Comparison of ENCODE assay signal across 16 cellular contexts in the genomic region with DNA sequence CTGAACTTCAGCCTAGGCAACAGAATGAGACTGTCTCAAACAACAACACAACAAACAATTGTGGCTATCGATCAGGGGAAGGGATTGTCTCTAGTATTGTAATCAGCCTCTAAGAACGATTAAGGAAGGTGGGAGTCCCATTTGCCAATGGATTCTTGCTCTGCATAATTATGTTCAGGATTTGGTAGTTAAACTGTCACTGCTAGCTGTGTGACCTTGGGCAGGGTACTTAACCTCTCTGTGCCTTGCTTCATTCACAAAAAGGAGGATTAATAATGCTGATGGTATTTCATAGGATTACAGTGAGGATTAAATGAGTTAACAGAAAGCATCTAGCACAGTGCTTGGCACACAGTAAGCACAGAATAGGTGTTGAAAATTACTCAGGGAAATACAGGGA. TPM values are rescaled to one million over a fixed set of nuclear protein-coding genes. Genes with fewer than 3 reads are reported as not detected.
A peak's percentile ranks its signal among the peaks of the same experiment; 100 is the strongest.
DNase-seq lines count a peak whose midpoint lies in the region; ATAC-seq, FAIRE-seq and TF ChIP-seq lines count a peak whose summit lies in the region.
"Had no signal": no experiment of that assay in that cellular context is flagged by ENCODE, and none has a peak within 500 bp of the region (broad histone marks: within the 10 kb centered on the region; RNA-seq: fewer than 3 reads in every experiment).

No MANE protein-coding gene starts in this region.

- H3K4me3 Mint-ChIP-seq in glutamatergic neuron (ENCODE audit: unreplicated experiment) (no peak overlapping the region), Caco-2 (ENCODE audit: unreplicated experiment) (no peak overlapping the region)
- H3K4me3 Mint-ChIP-seq: CD4-positive, alpha-beta T cell; H9 had no signal

- SMC1A ChIA-PET in GM12878 (lab: Charles Lee; ENCODE audit: uncharacterized antibody, unreplicated experiment): interaction anchor here (0.9 to 4.5 kb wide), 6 partner anchors 77 to 432 kb away, joined by 3 to 77 read pairs (median 8); no protein-coding TSS in a partner anchor

- no peak overlapping the region for H3K27ac ChIP-seq in A549
- H3K27ac ChIP-seq in GM12878 (ENCODE audit: control insufficient read depth, insufficient read depth): no peak overlapping the region
- no peak overlapping the region for H3K27ac ChIP-seq in smooth muscle cell (ENCODE audit: low read depth)
- H3K27ac ChIP-seq: C4-2B had no signal

- H3K36me3 Mint-ChIP-seq in glutamatergic neuron (ENCODE audit: unreplicated experiment) (no peaks in the 10 kb centered on the region), Caco-2 (ENCODE audit: insufficient read depth, unreplicated experiment) (peaks cover 4% of the 10 kb centered on the region)

- no peak for TF ChIP-seq EP300 in A549 (IDR thresholded peaks at IDR 0.05)
- no peak for TF ChIP-seq EP300 in GM12878 (IDR thresholded peaks at IDR 0.05; ENCODE audit: borderline replicate concordance in 1 of 2, control insufficient read depth in 1 of 2, low read depth in 2 of 2, low read length in 2 of 2)

- no peak overlapping the region for H3K4me3 ChIP-seq in A549
- H3K4me3 ChIP-seq in GM12878: no peak overlapping the region
- H3K4me3 ChIP-seq in smooth muscle cell: no peak overlapping the region
- no peak overlapping the region for H3K4me3 ChIP-seq in Caco-2 (ENCODE audit: low read depth, low read length)

- CTCF ChIA-PET in A549 (lab: Yijun Ruan, JAX) (interaction anchor here (2.3 to 12.0 kb wide), 4 partner anchors 32 to 601 kb away, joined by 6 to 205 read pairs (median 18); no protein-coding TSS in a partner anchor), GM12878 (lab: Yijun Ruan, JAX) (interaction anchor here (1.5 to 6.4 kb wide), 8 partner anchors 9 to 598 kb away, joined by 3 to 114 read pairs (median 12); no protein-coding TSS in a partner anchor), Caco-2 (lab: Charles Lee) (interaction anchor here (1.4 kb wide), 1 partner anchor 172 kb away, joined by 5 read pairs; no protein-coding TSS in a partner anchor)

- ATAC-seq in A549 (no peak), GM12878 (no peak)

- 23% methylated on average over 2 of the region's 2 CpGs for WGBS in A549 (ENCODE audit: missing lambda C conversion rate)
- WGBS in GM12878 (ENCODE audit: insufficient coverage, insufficient replicate concordance, low lambda C conversion rate, missing lambda C conversion rate): 57% methylated on average over 2 of the region's 2 CpGs
- WGBS in smooth muscle cell (ENCODE audit: low lambda C conversion rate): 81% methylated on average over 2 of the region's 2 CpGs

- in situ Hi-C loops in GM12878 (cut with MboI): loop anchor here (5.0 to 10.0 kb wide), 2 partner anchors 171 to 593 kb away; no protein-coding TSS in a partner anchor

- peak overlapping the region; percentile 8 for H3K27ac Mint-ChIP-seq in glutamatergic neuron (ENCODE audit: unreplicated experiment)
- H3K27ac Mint-ChIP-seq in Caco-2 (ENCODE audit: unreplicated experiment): no peak overlapping the region
- H3K27ac Mint-ChIP-seq: CD4-positive, alpha-beta T cell; H9 had no signal

- intact Hi-C loops in GM12878 (cut with micrococcal nuclease; ENCODE audit: unreplicated experiment) (loop anchor here (5.0 kb wide), 2 partner anchors 66 to 116 kb away; partner anchors contain the start of gene SLC39A11), Caco-2 (cut with micrococcal nuclease; ENCODE audit: unreplicated experiment) (no loop called here)

- H3K27me3 ChIP-seq in GM12878 (replicated peaks in 1 of 2; ENCODE audit: control insufficient read depth in 2 of 2, insufficient read depth in 2 of 2, low read length in 1 of 2): no peaks in the 10 kb centered on the region
- peaks cover 15% of the 10 kb centered on the region for H3K27me3 ChIP-seq in smooth muscle cell (ENCODE audit: low read depth)
- H3K27me3 ChIP-seq in Caco-2 (replicated peaks; ENCODE audit: control insufficient read depth, insufficient read depth, low read length): peaks cover 2% of the 10 kb centered on the region; the same call in 1 of the 2 replicates

- H4K20me1 ChIP-seq in GM12878 (ENCODE audit: control insufficient read depth, insufficient read depth): no peaks in the 10 kb centered on the region
- no peaks in the 10 kb centered on the region for H4K20me1 ChIP-seq in smooth muscle cell (ENCODE audit: low read depth)

- no peak overlapping the region for H3K4me2 ChIP-seq in A549
- H3K4me2 ChIP-seq in GM12878 (ENCODE audit: control insufficient read depth, insufficient read depth): no peak overlapping the region
- H3K4me2 ChIP-seq in smooth muscle cell: no peak overlapping the region

- H3K9me3 ChIP-seq in A549: no peaks in the 10 kb centered on the region
- H3K9me3 ChIP-seq in GM12878 (replicated peaks; ENCODE audit: control insufficient read depth, insufficient read depth, low read length): no peaks in the 10 kb centered on the region
- no peaks in the 10 kb centered on the region for H3K9me3 ChIP-seq in smooth muscle cell (replicated peaks; ENCODE audit: low read depth)
- H3K9me3 ChIP-seq in Caco-2: no peaks in the 10 kb centered on the region

- POLR2A ChIA-PET in A549 (lab: Yijun Ruan, JAX) (no interaction called here), GM12878 (lab: Charles Lee) (interaction anchor here (2.7 kb wide), 1 partner anchor 9 kb away, joined by 19 read pairs; no protein-coding TSS in a partner anchor), Caco-2 (lab: Charles Lee) (no interaction called here)

- no peak overlapping the region for H2AFZ ChIP-seq in GM12878 (ENCODE audit: control insufficient read depth, low read depth, low read length)
- no peak overlapping the region for H2AFZ ChIP-seq in smooth muscle cell (ENCODE audit: low read depth)

- RAD21 ChIA-PET in GM12878 (lab: Charles Lee; ENCODE audit: unreplicated experiment): interaction anchor here (0.9 to 4.4 kb wide), 4 partner anchors 8 to 431 kb away, joined by 4 to 85 read pairs (median 68); partner anchors contain the start of gene SSTR2

- H3K36me3 ChIP-seq in GM12878 (ENCODE audit: control insufficient read depth in 2 of 2, insufficient read depth in 2 of 2, low read length in 1 of 2) (no peaks in the 10 kb centered on the region), smooth muscle cell (ENCODE audit: low read depth) (no peaks in the 10 kb centered on the region), Caco-2 (ENCODE audit: control insufficient read depth, insufficient read depth, low read length) (no peaks in the 10 kb centered on the region)

- FAIRE-seq in A549 (lab: Jason Lieb, UNC): no peak
- peak; percentile 32 for FAIRE-seq in D721Med (lab: Jason Lieb, UNC)
- FAIRE-seq in GM12878 (lab: Jason Lieb, UNC): peak; percentile 27
- FAIRE-seq: A204.1 had no signal

- DNase-seq in A549 (ENCODE audit: low read depth in 1 of 2, low spot score in 1 of 2): no peak
- no peak for DNase-seq in D721Med (ENCODE audit: insufficient read length, low spot score)
- no peak for DNase-seq in GM12878 (ENCODE audit: low read depth, low spot score)
- no peak for DNase-seq in glutamatergic neuron
- no peak for DNase-seq in NCI-H345 (lab: John Stamatoyannopoulos, UW)
- no peak for DNase-seq in smooth muscle cell (lab: John Stamatoyannopoulos, UW; ENCODE audit: unreplicated experiment)
- no peak for DNase-seq in Caco-2
- DNase-seq: AML-193; CD4-positive, alpha-beta T cell; GF-D8; GOT3; H9 had no signal

- TF ChIP-seq CTCF in A549 (IDR thresholded peaks at IDR 0.05): no peak
- no peak for TF ChIP-seq CTCF in D721Med (IDR thresholded peaks at IDR 0.05; ENCODE audit: insufficient read depth, missing control alignments)
- TF ChIP-seq CTCF in GM12878 (IDR thresholded peaks at IDR 0.05 in 2 of 3, conservative IDR thresholded peaks at IDR 0.05 in 1 of 3; ENCODE audit: control insufficient read depth in 2 of 3, extremely low read depth in 1 of 3, insufficient read depth in 1 of 3, low read depth in 3 of 3, low read length in 3 of 3): no peak
- no peak for TF ChIP-seq CTCF in glutamatergic neuron (IDR thresholded peaks at IDR 0.05; ENCODE audit: partially characterized antibody, unreplicated experiment)
- TF ChIP-seq CTCF in smooth muscle cell (IDR thresholded peaks at IDR 0.05; ENCODE audit: borderline replicate concordance, insufficient read depth, poor library complexity, severe bottlenecking): no peak
- no peak for TF ChIP-seq CTCF in Caco-2 (IDR thresholded peaks at IDR 0.05; ENCODE audit: insufficient read depth in 1 of 2, low read depth in 1 of 2, low read length in 1 of 2, severe bottlenecking in 1 of 2, unreplicated experiment in 1 of 2)

- peaks cover 2% of the 10 kb centered on the region for H3K27me3 Mint-ChIP-seq in glutamatergic neuron (ENCODE audit: unreplicated experiment)
- no peaks in the 10 kb centered on the region for H3K27me3 Mint-ChIP-seq in Caco-2 (ENCODE audit: insufficient read depth, unreplicated experiment)

- no peak for TF ChIP-seq POLR2A in A549 (IDR thresholded peaks at IDR 0.05; ENCODE audit: low read length)
- no peak for TF ChIP-seq POLR2A in GM12878 (IDR thresholded peaks at IDR 0.05; ENCODE audit: low read depth, low read length)

- H3K4me1 Mint-ChIP-seq in glutamatergic neuron (ENCODE audit: low read depth, unreplicated experiment): peaks cover 48% of the 10 kb centered on the region
- peaks cover 9% of the 10 kb centered on the region for H3K4me1 Mint-ChIP-seq in Caco-2 (ENCODE audit: low read depth, unreplicated experiment)

- BruUV-seq in GM12878 (replicated peaks; lab: Mats Ljungman, UMichigan): no TSS peak
- BruUV-seq in Caco-2 (replicated peaks; lab: Mats Ljungman, UMichigan): no TSS peak

- H3F3A ChIP-seq in smooth muscle cell (ENCODE audit: low read depth): no peaks in the 10 kb centered on the region

- H3K4me1 ChIP-seq in A549 (0 out of 3 replicates have a peak, but pooled peaks cover 3% of the 10 kb centered on the region), GM12878 (ENCODE audit: control insufficient read depth, insufficient read depth, low read length) (peaks cover 33% of the 10 kb centered on the region), smooth muscle cell (ENCODE audit: low read depth) (peaks cover 17% of the 10 kb centered on the region), Caco-2 (peaks cover 5% of the 10 kb centered on the region; the same call in 1 of the 2 replicates)

- H3K9me3 Mint-ChIP-seq in glutamatergic neuron (ENCODE audit: unreplicated experiment) (peaks cover 10% of the 10 kb centered on the region), Caco-2 (ENCODE audit: unreplicated experiment) (no peaks in the 10 kb centered on the region)
- H3K9me3 Mint-ChIP-seq: CD4-positive, alpha-beta T cell; H9 had no signal

- H3K9ac ChIP-seq in GM12878 (ENCODE audit: control insufficient read depth, insufficient read depth, low read length): no peak overlapping the region
- no peak overlapping the region for H3K9ac ChIP-seq in smooth muscle cell (ENCODE audit: low read depth)

- H3K79me2 ChIP-seq in GM12878 (ENCODE audit: control insufficient read depth, insufficient read depth, low read length): no peaks in the 10 kb centered on the region
- no peaks in the 10 kb centered on the region for H3K79me2 ChIP-seq in smooth muscle cell (ENCODE audit: low read depth)

- TF ChIP-seq RAD21 in A549 (conservative IDR thresholded peaks at IDR 0.05 in 1 of 2, IDR thresholded peaks at IDR 0.05 in 1 of 2) (no peak), GM12878 (IDR thresholded peaks at IDR 0.05; ENCODE audit: insufficient read depth, low read depth, low read length) (no peak)

RNA-seq across cellular contexts. Expression of gene SSTR2, which starts 6.7 kb away (rescaled TPM):
- polyA plus RNA-seq in A549 (2011; rRNA removed): 0.04 and 0.07 TPM in 2 replicates
- polyA plus RNA-seq in A549 (2012; cell fraction: cytosol; rRNA removed): 0.03 TPM in 2 replicates
- 0.01 and 0.04 TPM in 2 replicates for polyA plus RNA-seq in A549 (2012; cell fraction: nucleus; rRNA removed)
- polyA plus RNA-seq in A549 (2017; fragmentation: RNase III; extraction: RNeasy Plus Mini Kit Qiagen cat#74134 plus additional on column Dnase treatment): 0.04 to 0.13 TPM (median 0.04 TPM) in 3 replicates
- 0.10 and 0.17 TPM in 2 replicates for polyA minus RNA-seq in A549 (2011; rRNA and poly(A)+ RNA removed)
- total RNA-seq in GM12878 (2013; cell fraction: nucleolus; rRNA removed): 17.7 and 19.0 TPM in 2 replicates
- 1.9 and 2.2 TPM in 2 replicates for total RNA-seq in GM12878 (2014; rRNA removed)
- 1.7 and 2.0 TPM in 2 replicates for total RNA-seq in GM12878 (2014; rRNA removed; fragmentation: Illumina TruSeq; extraction: Trizol)
- total RNA-seq in GM12878 (2021): 2.3 TPM in 2 replicates
- polyA plus RNA-seq in GM12878 (2011; ENCODE audit: low read depth): 0.47 TPM
- polyA plus RNA-seq in GM12878 (2011; rRNA removed): 12.5 and 14.2 TPM in 2 replicates
- polyA plus RNA-seq in GM12878 (2011; cell fraction: cytosol; rRNA removed): 10.7 and 11.8 TPM in 2 replicates
- 8.3 and 11.2 TPM in 2 replicates for polyA plus RNA-seq in GM12878 (2011; cell fraction: nucleus; rRNA removed)
- polyA plus RNA-seq in GM12878 (2012): 0.54 and 0.97 TPM in 2 replicates
- polyA plus RNA-seq in GM12878 (2014; fragmentation: Illumina TruSeq; extraction: Trizol): 1.7 TPM in 2 replicates
- polyA plus RNA-seq in GM12878 (2014; fragmentation: Nextera tagmentation; extraction: Ambion mirVana): under 1 TPM; 0.47 to 0.69 TPM
- 1.5 and 1.6 TPM in 2 replicates for polyA plus RNA-seq in GM12878 (2014; rRNA removed)
- 1 to 10 TPM; 1.2 to 1.6 TPM for polyA plus RNA-seq in GM12878 (2016; fragmentation: Nextera tagmentation; extraction: Ambion mirVana)
- polyA minus RNA-seq in GM12878 (2011; rRNA and poly(A)+ RNA removed): 26.0 and 31.7 TPM in 2 replicates
- polyA minus RNA-seq in GM12878 (2011; cell fraction: cytosol; rRNA and poly(A)+ RNA removed): 4.1 and 4.9 TPM in 2 replicates
- 7.4 and 8.3 TPM in 2 replicates for polyA minus RNA-seq in GM12878 (2011; cell fraction: nucleus; rRNA and poly(A)+ RNA removed)
- total RNA-seq in glutamatergic neuron (ENCODE audit: unreplicated experiment): 78.2 TPM
- 0.04 and 0.45 TPM in 2 replicates for total RNA-seq in smooth muscle cell
- polyA plus RNA-seq in smooth muscle cell: 0.83 TPM in 1 of 2 replicates, not detected in the other
- 0.14 and 0.32 TPM in 2 replicates for total RNA-seq in Caco-2 (2022)
- total RNA-seq: CD4-positive, alpha-beta T cell; HT-29 had no signal
- polyA plus RNA-seq: BJ had no signal

RNA-seq across cellular contexts. Expression of gene COG1, which starts 34.7 kb away (rescaled TPM):
- polyA plus RNA-seq in A549 (2011; rRNA removed) (26.0 and 30.6 TPM in 2 replicates), A549 (2017; fragmentation: RNase III; extraction: RNeasy Plus Mini Kit Qiagen cat#74134 plus additional on column Dnase treatment) (19.5 to 22.1 TPM (median 21.7 TPM) in 3 replicates), GM12878 (2011; rRNA removed) (11.9 and 21.1 TPM in 2 replicates), GM12878 (2014; fragmentation: Illumina TruSeq; extraction: Trizol) (19.5 and 25.8 TPM in 2 replicates), GM12878 (2014; fragmentation: Nextera tagmentation; extraction: Ambion mirVana) (10 to 100 TPM; 10.5 to 11.4 TPM), GM12878 (2014; rRNA removed) (13.8 and 14.4 TPM in 2 replicates), GM12878 (2016; fragmentation: Nextera tagmentation; extraction: Ambion mirVana) (10 to 100 TPM; 19.6 to 20.8 TPM), smooth muscle cell (37.8 and 45.8 TPM in 2 replicates)
- polyA plus RNA-seq in A549 (2012; cell fraction: cytosol; rRNA removed): 21.0 and 22.6 TPM in 2 replicates
- 38.5 and 46.0 TPM in 2 replicates for polyA plus RNA-seq in A549 (2012; cell fraction: nucleus; rRNA removed)
- polyA minus RNA-seq in A549 (2011; rRNA and poly(A)+ RNA removed): 49.8 and 51.7 TPM in 2 replicates
- total RNA-seq in GM12878 (2013; cell fraction: nucleolus; rRNA removed): 42.8 and 47.0 TPM in 2 replicates
- total RNA-seq in GM12878 (2014; rRNA removed) (16.7 and 23.9 TPM in 2 replicates), GM12878 (2014; rRNA removed; fragmentation: Illumina TruSeq; extraction: Trizol) (13.4 and 16.0 TPM in 2 replicates), GM12878 (2021) (20.7 and 24.1 TPM in 2 replicates), glutamatergic neuron (ENCODE audit: unreplicated experiment) (43.1 TPM), smooth muscle cell (23.1 and 29.4 TPM in 2 replicates), Caco-2 (2022) (36.8 and 37.3 TPM in 2 replicates)
- polyA plus RNA-seq in GM12878 (2011; ENCODE audit: low read depth): 10.9 TPM
- polyA plus RNA-seq in GM12878 (2011; cell fraction: cytosol; rRNA removed): 15.1 and 18.4 TPM in 2 replicates
- polyA plus RNA-seq in GM12878 (2011; cell fraction: nucleus; rRNA removed): 43.8 and 51.2 TPM in 2 replicates
- 18.6 and 23.9 TPM in 2 replicates for polyA plus RNA-seq in GM12878 (2012)
- 21.4 and 26.0 TPM in 2 replicates for polyA minus RNA-seq in GM12878 (2011; rRNA and poly(A)+ RNA removed)
- 9.5 and 11.2 TPM in 2 replicates for polyA minus RNA-seq in GM12878 (2011; cell fraction: cytosol; rRNA and poly(A)+ RNA removed)
- polyA minus RNA-seq in GM12878 (2011; cell fraction: nucleus; rRNA and poly(A)+ RNA removed): 19.2 and 29.9 TPM in 2 replicates

Comparison
In these comparisons a context has a peak if more than half of its experiments do, and no peak if none do; other contexts are left out.
1. Of the 24 proteins assayed by ChIP-seq in both GM12878 and A549: peak only in GM12878: none; only in A549: KDM1A; in both: none; in neither: 23.